ENCODE assay signal across 9 cellular contexts in genomic region chr3:5026046-5026362, GRCh38. TPM values are rescaled to one million over a fixed set of nuclear protein-coding genes. Genes with fewer than 3 reads are reported as not detected.
DNase-seq lines count a peak whose midpoint lies in the region; ATAC-seq and TF ChIP-seq lines count a peak whose summit lies in the region.
"Had no signal": no experiment of that assay in that cellular context is flagged by ENCODE, and none has a peak within 500 bp of the region (broad histone marks: within the 10 kb centered on the region; RNA-seq: fewer than 3 reads in every experiment).

No MANE protein-coding gene starts in this region.

- no peak; the same call in 1 of the 2 replicates for TF ChIP-seq RAD21 in IMR-90 (IDR thresholded peaks at IDR 0.05; ENCODE audit: low read length)

- H3K27me3 ChIP-seq in ACC112 (ENCODE audit: insufficient read depth, low read length) = no peaks in the 10 kb centered on the region
- no peaks in the 10 kb centered on the region for H3K27me3 ChIP-seq in IMR-90 (ENCODE audit: control insufficient read depth, insufficient read depth, low read length)

- peaks cover 34% of the 10 kb centered on the region for H3K4me1 ChIP-seq in ACC112 (ENCODE audit: control insufficient read depth, insufficient read depth, low read length, unreplicated experiment)
- peaks cover 8% of the 10 kb centered on the region for H3K4me1 ChIP-seq in IMR-90 (ENCODE audit: control insufficient read depth, insufficient read depth, low read length)

- H2BK20ac ChIP-seq in IMR-90 (ENCODE audit: low read depth, low read length) = peak overlapping the region; percentile 51

- no peaks in the 10 kb centered on the region for H3K36me3 Mint-ChIP-seq in dendritic cell treated with granulocyte-macrophage colony-stimulating factor and Interleukin-4, amounts not matched to agents 40 ng/mL and 50 ng/mL, for 4 days (ENCODE audit: low read depth)
- H3K36me3 Mint-ChIP-seq in naive thymus-derived CD8-positive, alpha-beta T cell = no peaks in the 10 kb centered on the region

- POLR2A ChIA-PET in IMR-90 (lab: Charles Lee; ENCODE audit: unreplicated experiment) = interaction anchor here (0.8 kb wide), 1 partner anchor 46 kb away, joined by 7 read pairs; no protein-coding TSS in a partner anchor
- POLR2A ChIA-PET in naive thymus-derived CD8-positive, alpha-beta T cell (lab: Charles Lee) = interaction anchor here (0.6 to 2.2 kb wide), 4 partner anchors 9 to 315 kb away, joined by 3 to 6 read pairs (median 4); no protein-coding TSS in a partner anchor

- peak overlapping the region; percentile 18; the same call in 1 of the 2 replicates for H3K14ac ChIP-seq in IMR-90 (replicated peaks; ENCODE audit: low read depth, low read length)

- peak overlapping the region; percentile 17; the same call in 1 of the 2 replicates for H3K4me2 ChIP-seq in IMR-90 (ENCODE audit: low read depth, low read length)

- peak overlapping the region; percentile 98 for H3K27ac ChIP-seq in ACC112 (ENCODE audit: low read depth, low read length)
- peak overlapping the region; percentile 18 for H3K27ac ChIP-seq in IMR-90 (ENCODE audit: insufficient read depth, low read length)

- peak overlapping the region; percentile 93 for H3K27ac Mint-ChIP-seq in dendritic cell treated with granulocyte-macrophage colony-stimulating factor and Interleukin-4, amounts not matched to agents 40 ng/mL and 50 ng/mL, for 4 days
- peak overlapping the region in 4 of 10 donors; percentile 19 to 87 (median 60) for H3K27ac Mint-ChIP-seq in naive thymus-derived CD8-positive, alpha-beta T cell

- H2AK5ac ChIP-seq in IMR-90 (ENCODE audit: low read depth, low read length) = 0 out of 2 replicates have a peak overlapping the region, but pooled peaks have one; percentile 20

- peak overlapping the region; percentile 80 for H2BK120ac ChIP-seq in IMR-90 (ENCODE audit: low read depth, low read length)

- H4K5ac ChIP-seq in IMR-90 (ENCODE audit: low read depth, low read length) = peak overlapping the region; percentile 47

- H3K9ac ChIP-seq in IMR-90 (ENCODE audit: low read depth, low read length) = no peak overlapping the region

- peaks cover 9% of the 10 kb centered on the region for H3K9me1 ChIP-seq in IMR-90 (ENCODE audit: insufficient read depth, low read length)

- TF ChIP-seq POLR2A in IMR-90 (IDR thresholded peaks at IDR 0.05; ENCODE audit: low read depth, low read length) = 0 out of 2 replicates have a peak, but pooled peaks have one; percentile 15

- dilution Hi-C loops in IMR-90 (cut with HindIII; ENCODE audit: low sequenced_read_pairs, unreplicated experiment) = no loop called here

- H3K79me2 ChIP-seq in ACC112 (ENCODE audit: control insufficient read depth, insufficient read depth, low read length, unreplicated experiment) = no peaks in the 10 kb centered on the region

- H3K23ac ChIP-seq in IMR-90 (ENCODE audit: low read depth, low read length) = peak overlapping the region; percentile 11; the same call in 1 of the 2 replicates

- ATAC-seq in IMR-90 (ENCODE audit: low read depth) = no peak
- ATAC-seq in naive thymus-derived CD8-positive, alpha-beta T cell = peak in 1 of 2 donors; percentile 10

- H3K4me3 ChIP-seq in ACC112 (ENCODE audit: low read depth, low read length) (peak overlapping the region; percentile 51; the same call in 1 of the 2 replicates), IMR-90 (ENCODE audit: insufficient read depth, low read depth, low read length) (no peak overlapping the region)

- peaks cover 0 to 3% of the 10 kb centered on the region in 2 experiments; a peak in 1 of 4 replicates for H3K79me1 ChIP-seq in IMR-90 (ENCODE audit: low read depth in 1 of 2, low read length in 2 of 2)

- H3K4me3 Mint-ChIP-seq in dendritic cell treated with granulocyte-macrophage colony-stimulating factor and Interleukin-4, amounts not matched to agents 40 ng/mL and 50 ng/mL, for 4 days = no peak overlapping the region
- peak overlapping the region; percentile 29 to 81 (median 62) for H3K4me3 Mint-ChIP-seq in naive thymus-derived CD8-positive, alpha-beta T cell

- BruUV-seq in IMR-90 (replicated peaks; lab: Mats Ljungman, UMichigan) = no TSS peak

- DNase-seq in IMR-90 (no peak), DMS153 treated with DMSO at 0.1 percent for 48 hours (lab: John Stamatoyannopoulos, UW; ENCODE audit: unreplicated experiment) (no peak), NCI-H2227 (lab: John Stamatoyannopoulos, UW; ENCODE audit: unreplicated experiment) (no peak), cerebellum (ENCODE audit: low spot score) (no peak)
- DNase-seq in naive thymus-derived CD8-positive, alpha-beta T cell = no peak
- no peak for DNase-seq in stimulated activated CD4-positive, alpha-beta T cell treated with anti-CD3 and anti-CD28 coated beads, Interleukin-4, amount 100 ng/mL, for 4 hours
- DNase-seq: DND-41 had no signal

- H3K27me3 Mint-ChIP-seq in dendritic cell treated with granulocyte-macrophage colony-stimulating factor and Interleukin-4, amounts not matched to agents 40 ng/mL and 50 ng/mL, for 4 days = peaks cover 1% of the 10 kb centered on the region
- H3K27me3 Mint-ChIP-seq in naive thymus-derived CD8-positive, alpha-beta T cell = peaks cover 0 to 18% (median 2%) of the 10 kb centered on the region in 5 donors

- TF ChIP-seq CTCF in IMR-90 (conservative IDR thresholded peaks at IDR 0.05; ENCODE audit: low read depth, low read length) = no peak

- H3K4ac ChIP-seq in IMR-90 (ENCODE audit: low read depth, low read length) = peak overlapping the region; percentile 71

- H2BK5ac ChIP-seq in IMR-90 (ENCODE audit: low read depth, low read length, poor library complexity, severe bottlenecking) = peak overlapping the region; percentile 6

- peak overlapping the region; percentile 62 for H3K18ac ChIP-seq in IMR-90 (ENCODE audit: low read depth, low read length)

- no peak overlapping the region for H3K56ac ChIP-seq in IMR-90 (ENCODE audit: extremely low read depth, insufficient read depth, low read length)

- no peaks in the 10 kb centered on the region for H3K9me3 ChIP-seq in IMR-90 (ENCODE audit: control insufficient read depth, insufficient read depth, low read length)

- CTCF ChIA-PET in IMR-90 (lab: Yijun Ruan, JAX) = interaction anchor here (0.6 to 1.4 kb wide), 9 partner anchors 27 to 377 kb away, joined by 3 to 10 read pairs (median 3); no protein-coding TSS in a partner anchor

- WGBS in IMR-90 (ENCODE audit: extremely low coverage in 2 of 2, insufficient read length in 1 of 2), 2 experiments = 100% methylated on average over 1 of the region's 5 CpGs; no CpG with 5 or more reads in 1 of the 2 experiments

- in situ Hi-C loops in IMR-90 (cut with MboI; ENCODE audit: low sequenced_read_pairs) = loop anchor here (10.0 kb wide), 1 partner anchor 311 kb away; no protein-coding TSS in a partner anchor

- peak overlapping the region; percentile 69 to 71 for H4K8ac ChIP-seq in IMR-90 (ENCODE audit: low read depth in 2 of 2, low read length in 2 of 2)

- no peaks in the 10 kb centered on the region for H4K20me1 ChIP-seq in IMR-90 (ENCODE audit: insufficient read depth, low read length)

- H3K9me3 Mint-ChIP-seq in dendritic cell treated with granulocyte-macrophage colony-stimulating factor and Interleukin-4, amounts not matched to agents 40 ng/mL and 50 ng/mL, for 4 days = no peaks in the 10 kb centered on the region
- H3K9me3 Mint-ChIP-seq in naive thymus-derived CD8-positive, alpha-beta T cell = no peaks in the 10 kb centered on the region

- intact Hi-C loops in IMR-90 (cut with micrococcal nuclease) = loop anchor here (1.0 to 5.0 kb wide), 4 partner anchors 46 to 370 kb away; no protein-coding TSS in a partner anchor
- intact Hi-C loops in dendritic cell treated with granulocyte-macrophage colony-stimulating factor and Interleukin-4, amounts not matched to agents 40 ng/mL and 50 ng/mL, for 4 days (cut with micrococcal nuclease) = loop anchor here (1.0 to 2.0 kb wide), 3 partner anchors 15 to 315 kb away; no protein-coding TSS in a partner anchor

- H3K4me1 Mint-ChIP-seq in dendritic cell treated with granulocyte-macrophage colony-stimulating factor and Interleukin-4, amounts not matched to agents 40 ng/mL and 50 ng/mL, for 4 days (ENCODE audit: low read depth) = peaks cover 42% of the 10 kb centered on the region
- peaks cover 3 to 23% (median 9%) of the 10 kb centered on the region in 4 donors for H3K4me1 Mint-ChIP-seq in naive thymus-derived CD8-positive, alpha-beta T cell

- H3K36me3 ChIP-seq in ACC112 (ENCODE audit: insufficient read depth, low read length) (no peaks in the 10 kb centered on the region), IMR-90 (ENCODE audit: control insufficient read depth, insufficient read depth, low read length) (no peaks in the 10 kb centered on the region)

- H2BK15ac ChIP-seq in IMR-90 (ENCODE audit: low read depth, low read length) = peak overlapping the region; percentile 76; the same call in 2 of the 3 replicates

- peak overlapping the region; percentile 73 for H4K91ac ChIP-seq in IMR-90 (ENCODE audit: insufficient read depth, low read depth, low read length)

- H2AFZ ChIP-seq in ACC112 (ENCODE audit: low read length, unreplicated experiment) (no peak overlapping the region), IMR-90 (replicated peaks; ENCODE audit: low read length, poor library complexity) (peak overlapping the region; percentile 84)

- peak overlapping the region; percentile 87 for H2AK9ac ChIP-seq in IMR-90 (replicated peaks; ENCODE audit: low read depth, low read length, poor library complexity)

TF ChIP-seq in IMR-90, 13 proteins besides CTCF, POLR2A, EP300 and RAD21:
- no peak for TF ChIP-seq FOS (IDR thresholded peaks at IDR 0.05; ENCODE audit: low read depth, low read length)
- TF ChIP-seq CHD1 (IDR thresholded peaks at IDR 0.05; ENCODE audit: low read depth, low read length) = 0 out of 2 replicates have a peak, but pooled peaks have one; percentile 15

RNA-seq across cellular contexts. Expression of gene BHLHE40, which starts 46.8 kb away (rescaled TPM):
- total RNA-seq in IMR-90 (2012; rRNA removed) (22.8 and 24.2 TPM in 2 replicates), cerebellum (6.5 TPM)
- 31.1 and 31.8 TPM in 2 replicates for polyA plus RNA-seq in IMR-90 (2012; rRNA removed)
- 26.0 and 43.6 TPM in 2 replicates for polyA plus RNA-seq in IMR-90 (2012; cell fraction: cytosol; rRNA removed)
- polyA plus RNA-seq in IMR-90 (2012; cell fraction: nucleus; rRNA removed; ENCODE audit: low replicate concordance) = 147 and 366 TPM in 2 replicates
- 1 to 10 TPM; 4.5 to 5.1 TPM for total RNA-seq in naive thymus-derived CD8-positive, alpha-beta T cell
- 1 to 10 TPM; 1.1 to 10.0 (median 1.8) TPM for polyA plus RNA-seq in naive thymus-derived CD8-positive, alpha-beta T cell
